In genomic region chr3:51967384-51968174, GRCh38 we compare ENCODE assay signal across 8 cellular contexts. TPM values are rescaled to one million over a fixed set of nuclear protein-coding genes. Genes with fewer than 3 reads are reported as not detected.
DNase-seq lines count a peak whose midpoint lies in the region; ATAC-seq and TF ChIP-seq lines count a peak whose summit lies in the region.

Gene PCBP4 (minus strand): TSS chr3:51967454. CDS start chr3:51961240, 6,214 bp downstream.

- H3K27me3 Mint-ChIP-seq in T-helper 17 cell: no peaks in the 10 kb centered on the region

- TF ChIP-seq CTCF in coronary artery (IDR thresholded peaks at IDR 0.05): no peak

- DNase-seq in NCI-H345 (lab: John Stamatoyannopoulos, UW) (peak; percentile 28), NCI-H345 treated with DMSO at 0.1 percent for 48 hours (lab: John Stamatoyannopoulos, UW; ENCODE audit: unreplicated experiment) (no peak), T-helper 17 cell (peak in 2 of 3 donors; percentile 44 to 57), coronary artery (ENCODE audit: low spot score) (no peak), NCI-H187 treated with DMSO at 0.1 percent for 48 hours (lab: John Stamatoyannopoulos, UW) (no peak)
- peak; percentile 41 to 57 for DNase-seq in stimulated activated CD4-positive, alpha-beta T cell treated with anti-CD3 and anti-CD28 coated beads, Interleukin-2, amount 100 ng/mL, for 24 hours

- peaks cover 5% of the 10 kb centered on the region for H3K36me3 Mint-ChIP-seq in T-helper 17 cell (ENCODE audit: low read depth)

- no peaks in the 10 kb centered on the region for H3K27me3 ChIP-seq in layer of hippocampus (ENCODE audit: control insufficient read depth, insufficient read depth, low read length)

- peak within 1 kb of the TSS; percentile 94 to 96 for H3K27ac ChIP-seq in coronary artery
- H3K27ac ChIP-seq in layer of hippocampus (ENCODE audit: low read depth, low read length): peak within 1 kb of the TSS; percentile 98

- H3K27ac Mint-ChIP-seq in T-helper 17 cell: peak within 1 kb of the TSS; percentile 56

- H3K4me1 Mint-ChIP-seq in T-helper 17 cell: peaks cover 27% of the 10 kb centered on the region

- peak within 1 kb of the TSS; percentile 83 for H3K4me3 ChIP-seq in coronary artery

- H3K9me3 ChIP-seq in T-helper 17 cell (ENCODE audit: control insufficient read depth, low read length, poor library complexity, severe bottlenecking): no peaks in the 10 kb centered on the region

- ATAC-seq in HG03280 (IDR thresholded peaks at IDR 0.05; ENCODE audit: unreplicated experiment): peak; percentile 49
- ATAC-seq in T-helper 17 cell: peak; percentile 78

- H3K4me3 Mint-ChIP-seq in T-helper 17 cell: peak within 1 kb of the TSS; percentile 94

RNA-seq across cellular contexts. Expression of gene PCBP4, which starts in this region (rescaled TPM):
- total RNA-seq in T-helper 17 cell: 10 to 100 TPM; 20.2 to 28.7 TPM

Comparison
In these comparisons a context has a peak if more than half of its experiments do, and no peak if none do; other contexts are left out.
1. DNase-seq: peak in NCI-H345 (single experiment), T-helper 17 cell (2 of 3) and stimulated activated CD4-positive, alpha-beta T cell treated with anti-CD3 and anti-CD28 coated beads, Interleukin-2, amount 100 ng/mL, for 24 hours (2 of 2); none in NCI-H345 treated with DMSO at 0.1 percent for 48 hours (single experiment), coronary artery (single experiment) and NCI-H187 treated with DMSO at 0.1 percent for 48 hours (single experiment).